Comparison of ENCODE assay signal across 1 cellular context in the genomic region with DNA sequence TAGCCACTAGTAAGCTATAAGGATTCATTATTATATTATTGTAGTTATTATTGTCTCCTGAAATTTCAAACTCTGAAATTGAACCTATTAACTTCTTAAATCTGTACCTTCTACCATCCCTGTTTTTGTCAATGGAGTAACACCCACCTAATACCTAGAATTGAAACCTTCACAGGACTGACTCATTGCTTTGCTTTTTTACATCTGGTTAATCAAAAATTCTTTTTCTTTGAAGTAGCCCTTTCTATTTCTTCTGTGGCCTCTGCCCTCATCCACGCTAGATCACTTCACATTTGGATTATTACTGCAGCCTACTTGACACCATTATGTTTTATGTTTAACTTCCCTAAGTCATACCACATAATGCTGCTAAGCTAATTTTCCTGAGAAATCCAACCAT.
TF ChIP-seq lines count a peak whose summit lies in the region.

No MANE protein-coding gene starts in this region.

TF ChIP-seq in GM23338, 12 proteins besides CTCF, POLR2A, EP300 and RAD21 (continued from another document):
- TF ChIP-seq, protein P1, sequence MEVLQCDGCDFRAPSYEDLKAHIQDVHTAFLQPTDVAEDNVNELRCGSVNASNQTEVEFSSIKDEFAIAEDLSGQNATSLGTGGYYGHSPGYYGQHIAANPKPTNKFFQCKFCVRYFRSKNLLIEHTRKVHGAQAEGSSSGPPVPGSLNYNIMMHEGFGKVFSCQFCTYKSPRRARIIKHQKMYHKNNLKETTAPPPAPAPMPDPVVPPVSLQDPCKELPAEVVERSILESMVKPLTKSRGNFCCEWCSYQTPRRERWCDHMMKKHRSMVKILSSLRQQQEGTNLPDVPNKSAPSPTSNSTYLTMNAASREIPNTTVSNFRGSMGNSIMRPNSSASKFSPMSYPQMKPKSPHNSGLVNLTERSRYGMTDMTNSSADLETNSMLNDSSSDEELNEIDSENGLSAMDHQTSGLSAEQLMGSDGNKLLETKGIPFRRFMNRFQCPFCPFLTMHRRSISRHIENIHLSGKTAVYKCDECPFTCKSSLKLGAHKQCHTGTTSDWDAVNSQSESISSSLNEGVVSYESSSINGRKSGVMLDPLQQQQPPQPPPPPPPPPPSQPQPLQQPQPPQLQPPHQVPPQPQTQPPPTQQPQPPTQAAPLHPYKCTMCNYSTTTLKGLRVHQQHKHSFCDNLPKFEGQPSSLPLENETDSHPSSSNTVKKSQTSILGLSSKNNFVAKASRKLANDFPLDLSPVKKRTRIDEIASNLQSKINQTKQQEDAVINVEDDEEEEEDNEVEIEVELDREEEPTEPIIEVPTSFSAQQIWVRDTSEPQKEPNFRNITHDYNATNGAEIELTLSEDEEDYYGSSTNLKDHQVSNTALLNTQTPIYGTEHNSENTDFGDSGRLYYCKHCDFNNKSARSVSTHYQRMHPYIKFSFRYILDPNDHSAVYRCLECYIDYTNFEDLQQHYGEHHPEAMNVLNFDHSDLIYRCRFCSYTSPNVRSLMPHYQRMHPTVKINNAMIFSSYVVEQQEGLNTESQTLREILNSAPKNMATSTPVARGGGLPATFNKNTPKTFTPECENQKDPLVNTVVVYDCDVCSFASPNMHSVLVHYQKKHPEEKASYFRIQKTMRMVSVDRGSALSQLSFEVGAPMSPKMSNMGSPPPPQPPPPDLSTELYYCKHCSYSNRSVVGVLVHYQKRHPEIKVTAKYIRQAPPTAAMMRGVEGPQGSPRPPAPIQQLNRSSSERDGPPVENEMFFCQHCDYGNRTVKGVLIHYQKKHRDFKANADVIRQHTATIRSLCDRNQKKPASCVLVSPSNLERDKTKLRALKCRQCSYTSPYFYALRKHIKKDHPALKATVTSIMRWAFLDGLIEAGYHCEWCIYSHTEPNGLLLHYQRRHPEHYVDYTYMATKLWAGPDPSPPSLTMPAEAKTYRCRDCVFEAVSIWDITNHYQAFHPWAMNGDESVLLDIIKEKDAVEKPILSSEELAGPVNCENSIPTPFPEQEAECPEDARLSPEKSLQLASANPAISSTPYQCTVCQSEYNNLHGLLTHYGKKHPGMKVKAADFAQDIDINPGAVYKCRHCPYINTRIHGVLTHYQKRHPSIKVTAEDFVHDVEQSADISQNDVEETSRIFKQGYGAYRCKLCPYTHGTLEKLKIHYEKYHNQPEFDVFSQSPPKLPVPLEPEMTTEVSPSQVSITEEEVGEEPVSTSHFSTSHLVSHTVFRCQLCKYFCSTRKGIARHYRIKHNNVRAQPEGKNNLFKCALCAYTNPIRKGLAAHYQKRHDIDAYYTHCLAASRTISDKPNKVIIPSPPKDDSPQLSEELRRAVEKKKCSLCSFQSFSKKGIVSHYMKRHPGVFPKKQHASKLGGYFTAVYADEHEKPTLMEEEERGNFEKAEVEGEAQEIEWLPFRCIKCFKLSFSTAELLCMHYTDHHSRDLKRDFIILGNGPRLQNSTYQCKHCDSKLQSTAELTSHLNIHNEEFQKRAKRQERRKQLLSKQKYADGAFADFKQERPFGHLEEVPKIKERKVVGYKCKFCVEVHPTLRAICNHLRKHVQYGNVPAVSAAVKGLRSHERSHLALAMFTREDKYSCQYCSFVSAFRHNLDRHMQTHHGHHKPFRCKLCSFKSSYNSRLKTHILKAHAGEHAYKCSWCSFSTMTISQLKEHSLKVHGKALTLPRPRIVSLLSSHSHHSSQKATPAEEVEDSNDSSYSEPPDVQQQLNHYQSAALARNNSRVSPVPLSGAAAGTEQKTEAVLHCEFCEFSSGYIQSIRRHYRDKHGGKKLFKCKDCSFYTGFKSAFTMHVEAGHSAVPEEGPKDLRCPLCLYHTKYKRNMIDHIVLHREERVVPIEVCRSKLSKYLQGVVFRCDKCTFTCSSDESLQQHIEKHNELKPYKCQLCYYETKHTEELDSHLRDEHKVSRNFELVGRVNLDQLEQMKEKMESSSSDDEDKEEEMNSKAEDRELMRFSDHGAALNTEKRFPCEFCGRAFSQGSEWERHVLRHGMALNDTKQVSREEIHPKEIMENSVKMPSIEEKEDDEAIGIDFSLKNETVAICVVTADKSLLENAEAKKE (CRISPR knock-in tag; IDR thresholded peaks at IDR 0.05): no peak
- TF ChIP-seq STAT1 (IDR thresholded peaks at IDR 0.05; ENCODE audit: unreplicated experiment) (no peak), ZNF114 (CRISPR knock-in tag; IDR thresholded peaks at IDR 0.05) (no peak), NANOG (IDR thresholded peaks at IDR 0.05; ENCODE audit: borderline replicate concordance) (no peak), ZNF331 (CRISPR knock-in tag; IDR thresholded peaks at IDR 0.05; ENCODE audit: low read depth) (no peak), JUNB (IDR thresholded peaks at IDR 0.05; ENCODE audit: unreplicated experiment) (no peak), EZH2 (IDR thresholded peaks at IDR 0.05; ENCODE audit: low read depth, unreplicated experiment) (no peak)
- TF ChIP-seq, protein P2, sequence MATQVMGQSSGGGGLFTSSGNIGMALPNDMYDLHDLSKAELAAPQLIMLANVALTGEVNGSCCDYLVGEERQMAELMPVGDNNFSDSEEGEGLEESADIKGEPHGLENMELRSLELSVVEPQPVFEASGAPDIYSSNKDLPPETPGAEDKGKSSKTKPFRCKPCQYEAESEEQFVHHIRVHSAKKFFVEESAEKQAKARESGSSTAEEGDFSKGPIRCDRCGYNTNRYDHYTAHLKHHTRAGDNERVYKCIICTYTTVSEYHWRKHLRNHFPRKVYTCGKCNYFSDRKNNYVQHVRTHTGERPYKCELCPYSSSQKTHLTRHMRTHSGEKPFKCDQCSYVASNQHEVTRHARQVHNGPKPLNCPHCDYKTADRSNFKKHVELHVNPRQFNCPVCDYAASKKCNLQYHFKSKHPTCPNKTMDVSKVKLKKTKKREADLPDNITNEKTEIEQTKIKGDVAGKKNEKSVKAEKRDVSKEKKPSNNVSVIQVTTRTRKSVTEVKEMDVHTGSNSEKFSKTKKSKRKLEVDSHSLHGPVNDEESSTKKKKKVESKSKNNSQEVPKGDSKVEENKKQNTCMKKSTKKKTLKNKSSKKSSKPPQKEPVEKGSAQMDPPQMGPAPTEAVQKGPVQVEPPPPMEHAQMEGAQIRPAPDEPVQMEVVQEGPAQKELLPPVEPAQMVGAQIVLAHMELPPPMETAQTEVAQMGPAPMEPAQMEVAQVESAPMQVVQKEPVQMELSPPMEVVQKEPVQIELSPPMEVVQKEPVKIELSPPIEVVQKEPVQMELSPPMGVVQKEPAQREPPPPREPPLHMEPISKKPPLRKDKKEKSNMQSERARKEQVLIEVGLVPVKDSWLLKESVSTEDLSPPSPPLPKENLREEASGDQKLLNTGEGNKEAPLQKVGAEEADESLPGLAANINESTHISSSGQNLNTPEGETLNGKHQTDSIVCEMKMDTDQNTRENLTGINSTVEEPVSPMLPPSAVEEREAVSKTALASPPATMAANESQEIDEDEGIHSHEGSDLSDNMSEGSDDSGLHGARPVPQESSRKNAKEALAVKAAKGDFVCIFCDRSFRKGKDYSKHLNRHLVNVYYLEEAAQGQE (IDR thresholded peaks at IDR 0.05; ENCODE audit: unreplicated experiment): no peak
